Comparison of ENCODE assay signal across 8 cellular contexts in genomic region chr15:29668120-29668602, GRCh38.
DNase-seq lines count a peak whose midpoint lies in the region; ATAC-seq, FAIRE-seq and TF ChIP-seq lines count a peak whose summit lies in the region.

No MANE protein-coding gene starts in this region.

- no peaks in the 10 kb centered on the region for H3K79me2 ChIP-seq in OCI-LY3 (ENCODE audit: low read length)

- TF ChIP-seq CTCF in OCI-LY3 (IDR thresholded peaks at IDR 0.05; ENCODE audit: low read depth, low read length) (peak; percentile 90), brain microvascular endothelial cell (IDR thresholded peaks at IDR 0.05; ENCODE audit: low read depth, low read length, missing control alignments) (peak; percentile 89)

- H3K36me3 ChIP-seq in OCI-LY3 (replicated peaks; ENCODE audit: low read depth, low read length) = no peaks in the 10 kb centered on the region
- no peaks in the 10 kb centered on the region for H3K36me3 ChIP-seq in brain microvascular endothelial cell (replicated peaks)

- in situ Hi-C loops in brain microvascular endothelial cell (cut with HindIII; ENCODE audit: low pct_ligation_motif_present, low sequenced_read_pairs) = no loop called here

- H3K9ac ChIP-seq in OCI-LY3 (ENCODE audit: low read length) = no peak overlapping the region

- peak; percentile 97 for FAIRE-seq in G401.6 (lab: Jason Lieb, UNC)
- FAIRE-seq in GM12891 (lab: Jason Lieb, UNC) = no peak

- H2AFZ ChIP-seq in OCI-LY3 (ENCODE audit: low read depth, low read length) = peak overlapping the region; percentile 39; the same call in 1 of the 2 replicates

- no peak overlapping the region for H3K4me3 ChIP-seq in OCI-LY3 (ENCODE audit: low read length)
- no peak overlapping the region for H3K4me3 ChIP-seq in brain microvascular endothelial cell (ENCODE audit: low read depth, low read length)

- H3K27ac ChIP-seq in OCI-LY3 (ENCODE audit: low read length) (no peak overlapping the region), brain microvascular endothelial cell (no peak overlapping the region)

- no peaks in the 10 kb centered on the region for H3K4me1 ChIP-seq in OCI-LY3 (ENCODE audit: low read length)

- DNase-seq in brain microvascular endothelial cell (peak; percentile 92), iPS-NIHi11 (ENCODE audit: low spot score) (peak; percentile 87), GM12891 (ENCODE audit: insufficient read length, low spot score) (no peak)
- peak; percentile 9 to 19 for DNase-seq in stimulated activated CD4-positive, alpha-beta T cell treated with anti-CD3 and anti-CD28 coated beads, Interleukin-15, amount 100 ng/mL, for 48 hours (ENCODE audit: low read depth in 2 of 2)

- TF ChIP-seq POLR2A in GM12891 (IDR thresholded peaks at IDR 0.05; ENCODE audit: low read depth, low read length) = no peak

- no peaks in the 10 kb centered on the region for H3K27me3 ChIP-seq in OCI-LY3 (ENCODE audit: low read depth, low read length)
- no peaks in the 10 kb centered on the region for H3K27me3 ChIP-seq in brain microvascular endothelial cell (replicated peaks)

- ATAC-seq in HG03280 (IDR thresholded peaks at IDR 0.05; ENCODE audit: unreplicated experiment) (peak; percentile 50), GM19351 (IDR thresholded peaks at IDR 0.05; ENCODE audit: unreplicated experiment) (no peak)

- peak overlapping the region; percentile 23 for H3K4me2 ChIP-seq in OCI-LY3 (ENCODE audit: low read length)

- H3K9me3 ChIP-seq in OCI-LY3 (ENCODE audit: insufficient read depth, low read length) = no peaks in the 10 kb centered on the region

- no peaks in the 10 kb centered on the region for H4K20me1 ChIP-seq in OCI-LY3 (ENCODE audit: insufficient read depth, low read length)

TF ChIP-seq in GM12891, 5 proteins besides CTCF, POLR2A, EP300 and RAD21:
- TF ChIP-seq PAX5 (IDR thresholded peaks at IDR 0.05; ENCODE audit: insufficient read depth, low read length, severe bottlenecking) (no peak), TAF1 (IDR thresholded peaks at IDR 0.05; ENCODE audit: low read depth, low read length) (no peak), POLR2AphosphoS5 (IDR thresholded peaks at IDR 0.05; ENCODE audit: low read depth, low read length) (no peak), POU2F2 (IDR thresholded peaks at IDR 0.05; ENCODE audit: low read depth, low read length) (no peak), SPI1 (IDR thresholded peaks at IDR 0.05; ENCODE audit: low read depth, low read length) (no peak)
